Comparison of ENCODE assay signal across 14 cellular contexts in the genomic region with DNA sequence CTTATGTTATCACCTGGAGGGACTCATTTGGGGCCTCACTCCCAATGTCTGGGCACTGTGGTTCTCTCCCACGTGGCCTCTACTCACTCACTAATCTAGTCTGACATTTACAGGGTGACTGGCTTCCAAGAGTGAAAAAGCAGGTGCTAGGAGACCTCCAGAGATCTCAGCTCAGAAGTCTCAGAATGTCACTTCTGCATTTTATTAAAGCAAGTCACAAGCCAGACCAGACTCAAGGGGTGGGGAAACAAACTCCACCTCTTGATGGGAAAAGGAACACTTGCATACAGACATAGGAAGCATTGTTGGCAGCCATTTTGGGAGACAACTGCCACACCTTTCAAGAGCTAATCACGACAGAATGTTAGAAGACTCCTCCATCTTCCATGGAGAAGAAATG.
"Had no signal": no experiment of that assay in that cellular context is flagged by ENCODE, and none has a peak within 500 bp of the region (broad histone marks: within the 10 kb centered on the region; RNA-seq: fewer than 3 reads in every experiment).

No MANE protein-coding gene starts in this region.

- H3K9me3 Mint-ChIP-seq: activated T-helper 1 cell treated with anti-CD3 and anti-CD28 coated beads, Interleukin-12 subunit alpha, Interleukin-12 subunit beta, Interleukin-2, Interleukin-4 antibody, amounts not matched to agents 30 ng/mL and 10 ng/mL and 1 ng/mL, durations not matched to agents 14 hours and 24 hours and 36 hours; mesothelial cell of epicardium; T-helper 1 cell treated with Interleukin-12 subunit alpha and Interleukin-12 subunit beta and Interleukin-4 antibody, amounts not matched to agents 30 μg/mL and 1 μg/mL, for 36 hours; type B pancreatic cell had no signal

- H3K36me3 Mint-ChIP-seq: activated naive CD8-positive, alpha-beta T cell; type B pancreatic cell had no signal

- H3K4me3 Mint-ChIP-seq: activated naive CD8-positive, alpha-beta T cell; activated T-helper 1 cell treated with anti-CD3 and anti-CD28 coated beads, Interleukin-12 subunit alpha, Interleukin-12 subunit beta, Interleukin-2, Interleukin-4 antibody, amounts not matched to agents 30 ng/mL and 10 ng/mL and 1 ng/mL, durations not matched to agents 14 hours and 24 hours and 36 hours; mesothelial cell of epicardium; T-helper 1 cell treated with Interleukin-12 subunit alpha and Interleukin-12 subunit beta and Interleukin-4 antibody, amounts not matched to agents 30 μg/mL and 1 μg/mL, for 36 hours; type B pancreatic cell had no signal

- H3K27ac Mint-ChIP-seq: activated naive CD8-positive, alpha-beta T cell; activated T-helper 1 cell treated with anti-CD3 and anti-CD28 coated beads, Interleukin-12 subunit alpha, Interleukin-12 subunit beta, Interleukin-2, Interleukin-4 antibody, amounts not matched to agents 30 ng/mL and 10 ng/mL and 1 ng/mL, durations not matched to agents 14 hours and 24 hours and 36 hours; mesothelial cell of epicardium; T-helper 1 cell treated with Interleukin-12 subunit alpha and Interleukin-12 subunit beta and Interleukin-4 antibody, amounts not matched to agents 30 μg/mL and 1 μg/mL, for 36 hours; type B pancreatic cell had no signal

- ATAC-seq: lower lobe of right lung had no signal

- DNase-seq: activated CD4-positive, CD25-positive, alpha-beta regulatory T cell treated with anti-CD3 and anti-CD28 coated beads, Interleukin-2, amount 50 U/mL, for 72 hours; amygdala; dorsolateral prefrontal cortex; foreskin fibroblast; hippocampal formation; lower lobe of right lung; occipital lobe; stimulated activated CD4-positive, alpha-beta T cell treated with anti-CD3 and anti-CD28 coated beads, Interleukin-2, amount 100 ng/mL, for 24 hours; stomach had no signal

- H3K27me3 Mint-ChIP-seq: activated naive CD8-positive, alpha-beta T cell; type B pancreatic cell had no signal
